11 cellular contexts compared by ENCODE assay signal in genomic region chr2:20444113-20444992, GRCh38. TPM values are rescaled to one million over a fixed set of nuclear protein-coding genes. Genes with fewer than 3 reads are reported as not detected.
A peak's percentile ranks its signal among the peaks of the same experiment; 100 is the strongest.
DNase-seq lines count a peak whose midpoint lies in the region; ATAC-seq and TF ChIP-seq lines count a peak whose summit lies in the region.
"Had no signal": no experiment of that assay in that cellular context is flagged by ENCODE, and none has a peak within 500 bp of the region (broad histone marks: within the 10 kb centered on the region; RNA-seq: fewer than 3 reads in every experiment).

No MANE protein-coding gene starts in this region.

- H3K4me3 Mint-ChIP-seq in GM23338 (no peak overlapping the region), Caco-2 (ENCODE audit: unreplicated experiment) (no peak overlapping the region)
- no peak overlapping the region for H3K4me3 Mint-ChIP-seq in activated naive CD4-positive, alpha-beta T cell treated with anti-CD3 and anti-CD28 coated beads for 36 hours
- H3K4me3 Mint-ChIP-seq: stimulated activated naive CD8-positive, alpha-beta T cell treated with anti-CD3 and anti-CD28 coated beads, Interleukin-15, Interleukin-2, amounts not matched to agents 100 ng/mL and 50 ng/mL, for 24 hours had no signal

- H3K27ac Mint-ChIP-seq in GM23338 (no peak overlapping the region), Caco-2 (ENCODE audit: unreplicated experiment) (no peak overlapping the region)
- no peak overlapping the region for H3K27ac Mint-ChIP-seq in activated naive CD4-positive, alpha-beta T cell treated with anti-CD3 and anti-CD28 coated beads for 36 hours
- H3K27ac Mint-ChIP-seq: stimulated activated naive CD8-positive, alpha-beta T cell treated with anti-CD3 and anti-CD28 coated beads, Interleukin-15, Interleukin-2, amounts not matched to agents 100 ng/mL and 50 ng/mL, for 24 hours had no signal

- intact Hi-C loops in left lung (cut with DNase I) (loop anchor here in 1 of 2 donors (10.0 kb wide), 1 partner anchor 190 kb away; no protein-coding TSS in a partner anchor), Caco-2 (cut with micrococcal nuclease; ENCODE audit: unreplicated experiment) (no loop called here)
- intact Hi-C loops in activated naive CD4-positive, alpha-beta T cell treated with anti-CD3 and anti-CD28 coated beads for 36 hours (cut with micrococcal nuclease): no loop called here

- POLR2A ChIA-PET in Caco-2 (lab: Charles Lee): no interaction called here

- 0 out of 2 replicates have a peak, but pooled peaks cover 5% of the 10 kb centered on the region for H3F3A ChIP-seq in GM23338 (replicated peaks; ENCODE audit: low read depth)

- H2AFZ ChIP-seq in GM23338: no peak overlapping the region

- H3K4me1 Mint-ChIP-seq in GM23338: peaks cover 30% of the 10 kb centered on the region
- peaks cover 8% of the 10 kb centered on the region for H3K4me1 Mint-ChIP-seq in activated naive CD4-positive, alpha-beta T cell treated with anti-CD3 and anti-CD28 coated beads for 36 hours (ENCODE audit: low read depth)
- H3K4me1 Mint-ChIP-seq in Caco-2 (ENCODE audit: low read depth, unreplicated experiment): peaks cover 6% of the 10 kb centered on the region

- H3K4me2 ChIP-seq in GM23338: peak overlapping the region; percentile 0

- H3K36me3 Mint-ChIP-seq in GM23338 (ENCODE audit: low read depth) (no peaks in the 10 kb centered on the region), Caco-2 (ENCODE audit: insufficient read depth, unreplicated experiment) (peaks cover 20% of the 10 kb centered on the region)
- H3K36me3 Mint-ChIP-seq in activated naive CD4-positive, alpha-beta T cell treated with anti-CD3 and anti-CD28 coated beads for 36 hours (ENCODE audit: low read depth): peaks cover under 1% of the 10 kb centered on the region

- TF ChIP-seq CTCF in GM23338 (conservative IDR thresholded peaks at IDR 0.05; ENCODE audit: low read depth in 2 of 2) (no peak), left lung (IDR thresholded peaks at IDR 0.05) (no peak), Caco-2 (IDR thresholded peaks at IDR 0.05; ENCODE audit: insufficient read depth in 1 of 2, low read depth in 1 of 2, low read length in 1 of 2, severe bottlenecking in 1 of 2, unreplicated experiment in 1 of 2) (no peak)

- H3K27me3 ChIP-seq in GM23338 (ENCODE audit: insufficient read depth): peaks cover 42% of the 10 kb centered on the region
- no peaks in the 10 kb centered on the region for H3K27me3 ChIP-seq in left lung
- no peaks in the 10 kb centered on the region for H3K27me3 ChIP-seq in Caco-2 (replicated peaks; ENCODE audit: control insufficient read depth, insufficient read depth, low read length)
- H3K27me3 ChIP-seq: SJSA1 had no signal

- peaks cover 10% of the 10 kb centered on the region; the same call in 1 of the 2 replicates for H4K20me1 ChIP-seq in GM23338 (replicated peaks; ENCODE audit: insufficient read depth)

- H3K9me3 Mint-ChIP-seq in GM23338: no peaks in the 10 kb centered on the region
- no peaks in the 10 kb centered on the region for H3K9me3 Mint-ChIP-seq in activated naive CD4-positive, alpha-beta T cell treated with anti-CD3 and anti-CD28 coated beads for 36 hours
- H3K9me3 Mint-ChIP-seq in Caco-2 (ENCODE audit: unreplicated experiment): no peaks in the 10 kb centered on the region
- H3K9me3 Mint-ChIP-seq: stimulated activated naive CD8-positive, alpha-beta T cell treated with anti-CD3 and anti-CD28 coated beads, Interleukin-15, Interleukin-2, amounts not matched to agents 100 ng/mL and 50 ng/mL, for 24 hours had no signal

- H3K9me2 ChIP-seq in GM23338 (ENCODE audit: insufficient read depth): no peaks in the 10 kb centered on the region

- H3K4me3 ChIP-seq in GM23338 (no peak overlapping the region), left lung (no peak overlapping the region), skin epidermis (no peak overlapping the region), Caco-2 (ENCODE audit: low read depth, low read length) (no peak overlapping the region)
- H3K4me3 ChIP-seq: SJSA1 had no signal

- CTCF ChIA-PET in activated naive CD4-positive, alpha-beta T cell treated with anti-CD3 and anti-CD28 coated beads for 36 hours (lab: Charles Lee): interaction anchor here (0.6 to 2.2 kb wide), 23 partner anchors 11 to 681 kb away, joined by 3 to 52 read pairs (median 4); no protein-coding TSS in a partner anchor
- CTCF ChIA-PET in Caco-2 (lab: Charles Lee): interaction anchor here (0.6 to 1.8 kb wide), 6 partner anchors 149 to 200 kb away, joined by 3 to 6 read pairs (median 3); no protein-coding TSS in a partner anchor

- H3K4me1 ChIP-seq in GM23338 (ENCODE audit: insufficient read depth): peaks cover 21% of the 10 kb centered on the region
- peaks cover 8 to 53% of the 10 kb centered on the region in 2 donors for H3K4me1 ChIP-seq in left lung
- H3K4me1 ChIP-seq in Caco-2: peaks cover 6% of the 10 kb centered on the region; the same call in 1 of the 2 replicates

- DNase-seq in GM23338 (ENCODE audit: low spot score) (peak; percentile 65), cerebellar cortex (ENCODE audit: low spot score) (peak; percentile 63), left lung (peak in 1 of 2 donors; percentile 14), NCI-H524 treated with DMSO at 0.1 percent for 48 hours (lab: John Stamatoyannopoulos, UW) (no peak), Caco-2 (no peak), SIG-M5 (lab: John Stamatoyannopoulos, UW) (no peak)
- DNase-seq in activated naive CD4-positive, alpha-beta T cell treated with anti-CD3 and anti-CD28 coated beads for 36 hours: no peak
- DNase-seq: activated T-cell treated with anti-CD3 and anti-CD28 coated beads for 4 hours had no signal

- BruUV-seq in Caco-2 (replicated peaks; lab: Mats Ljungman, UMichigan): no TSS peak

- H3K36me3 ChIP-seq in GM23338 (ENCODE audit: insufficient read depth): no peaks in the 10 kb centered on the region
- peaks cover 3 to 7% of the 10 kb centered on the region in 2 donors for H3K36me3 ChIP-seq in left lung
- H3K36me3 ChIP-seq in Caco-2 (ENCODE audit: control insufficient read depth, insufficient read depth, low read length): no peaks in the 10 kb centered on the region

- H3K79me2 ChIP-seq in GM23338 (replicated peaks; ENCODE audit: insufficient read depth): no peaks in the 10 kb centered on the region

- peak; percentile 2; the same call in 2 of the 3 replicates for ATAC-seq in GM23338
- ATAC-seq in left lung: no peak

- no peaks in the 10 kb centered on the region for H3K9me3 ChIP-seq in left lung
- no peaks in the 10 kb centered on the region for H3K9me3 ChIP-seq in Caco-2
- H3K9me3 ChIP-seq: SJSA1 had no signal

- H3K27me3 Mint-ChIP-seq in GM23338 (ENCODE audit: insufficient read depth, low read depth, poor library complexity) (peaks cover 38% of the 10 kb centered on the region), Caco-2 (ENCODE audit: insufficient read depth, unreplicated experiment) (no peaks in the 10 kb centered on the region)
- H3K27me3 Mint-ChIP-seq in activated naive CD4-positive, alpha-beta T cell treated with anti-CD3 and anti-CD28 coated beads for 36 hours (ENCODE audit: low read depth): peaks cover 3% of the 10 kb centered on the region

- H3K27ac ChIP-seq in GM23338 (ENCODE audit: low read depth): no peak overlapping the region
- H3K27ac ChIP-seq in left lung: peak overlapping the region; percentile 28 to 49
- peak overlapping the region in 11 of 21 experiments; percentile 2 to 75 (median 60) for H3K27ac ChIP-seq in skin epidermis
- H3K27ac ChIP-seq: SJSA1 had no signal

TF ChIP-seq in GM23338, 12 proteins besides CTCF, POLR2A, EP300 and RAD21 (continues in another document):
- no peak for TF ChIP-seq ZNF331 (CRISPR knock-in tag; IDR thresholded peaks at IDR 0.05; ENCODE audit: low read depth)

RNA-seq across cellular contexts. Expression of gene RHOB, which starts 2.5 kb away (rescaled TPM):
- total RNA-seq in GM23338 (2014; rRNA removed; shearing (Covaris generic)): 26.9 and 29.2 TPM in 2 replicates
- polyA plus RNA-seq in GM23338 (2016; fragmentation: Nextera tagmentation; extraction: Ambion mirVana): 5.5 and 6.6 TPM in 2 replicates
- total RNA-seq in left lung: 100 to 1,000 TPM; 116 to 124 TPM
- 1 to 10 TPM; 1.8 to 2.0 TPM for total RNA-seq in activated naive CD4-positive, alpha-beta T cell treated with anti-CD3 and anti-CD28 coated beads for 36 hours
- total RNA-seq in Caco-2 (2022): 20.8 and 24.1 TPM in 2 replicates

Comparison
In these comparisons a context has a peak if more than half of its experiments do, and no peak if none do; other contexts are left out.
1. DNase-seq: peak in GM23338 (single experiment) and cerebellar cortex (single experiment); none in NCI-H524 treated with DMSO at 0.1 percent for 48 hours (single experiment), activated naive CD4-positive, alpha-beta T cell treated with anti-CD3 and anti-CD28 coated beads for 36 hours (single experiment), Caco-2 (0 of 2) and SIG-M5 (single experiment).